Comparison of ENCODE assay signal across 18 cellular contexts in genomic region chr1:175174273-175174672, GRCh38. TPM values are rescaled to one million over a fixed set of nuclear protein-coding genes. Genes with fewer than 3 reads are reported as not detected.
DNase-seq lines count a peak whose midpoint lies in the region; ATAC-seq and TF ChIP-seq lines count a peak whose summit lies in the region.
"Had no signal": no experiment of that assay in that cellular context is flagged by ENCODE, and none has a peak within 500 bp of the region (broad histone marks: within the 10 kb centered on the region; RNA-seq: fewer than 3 reads in every experiment).

No MANE protein-coding gene starts in this region.

- H3F3A ChIP-seq in smooth muscle cell (ENCODE audit: low read depth), result no peaks in the 10 kb centered on the region

- H3K4me1 Mint-ChIP-seq in activated CD8-positive, alpha-beta T cell treated with anti-CD3 and anti-CD28 coated beads, Interleukin-2, amount 10 ng/mL, durations not matched to agents 7 days and 5 days (ENCODE audit: low read depth), result peaks cover 45% of the 10 kb centered on the region
- peaks cover 47% of the 10 kb centered on the region for H3K4me1 Mint-ChIP-seq in activated CD8-positive, alpha-beta T cell treated with anti-CD3 and anti-CD28 coated beads for 36 hours (ENCODE audit: low read depth)

- H3K9me3 Mint-ChIP-seq in activated CD8-positive, alpha-beta T cell treated with anti-CD3 and anti-CD28 coated beads, Interleukin-2, amount 10 ng/mL, durations not matched to agents 7 days and 5 days (ENCODE audit: insufficient read depth), result no peaks in the 10 kb centered on the region
- no peaks in the 10 kb centered on the region for H3K9me3 Mint-ChIP-seq in activated CD8-positive, alpha-beta T cell treated with anti-CD3 and anti-CD28 coated beads for 36 hours

- H3K27ac Mint-ChIP-seq in activated CD8-positive, alpha-beta T cell treated with anti-CD3 and anti-CD28 coated beads, Interleukin-2, amount 10 ng/mL, durations not matched to agents 7 days and 5 days, result peak overlapping the region; percentile 43
- H3K27ac Mint-ChIP-seq in activated CD8-positive, alpha-beta T cell treated with anti-CD3 and anti-CD28 coated beads for 36 hours, result no peak overlapping the region

- no peaks in the 10 kb centered on the region for H3K27me3 Mint-ChIP-seq in activated CD8-positive, alpha-beta T cell treated with anti-CD3 and anti-CD28 coated beads, Interleukin-2, amount 10 ng/mL, durations not matched to agents 7 days and 5 days (ENCODE audit: low read depth)
- H3K27me3 Mint-ChIP-seq in activated CD8-positive, alpha-beta T cell treated with anti-CD3 and anti-CD28 coated beads for 36 hours, result no peaks in the 10 kb centered on the region

- ATAC-seq in activated CD8-positive, alpha-beta T cell treated with anti-CD3 and anti-CD28 coated beads, Interleukin-2, amount 10 ng/mL, durations not matched to agents 7 days and 5 days, result no peak
- ATAC-seq in activated CD8-positive, alpha-beta T cell treated with anti-CD3 and anti-CD28 coated beads for 36 hours, result no peak
- ATAC-seq in HG02798 (IDR thresholded peaks at IDR 0.05; ENCODE audit: poor library complexity, unreplicated experiment) (peak; percentile 3), GM18517 (IDR thresholded peaks at IDR 0.05; ENCODE audit: unreplicated experiment) (no peak), GM19035 (IDR thresholded peaks at IDR 0.05; ENCODE audit: unreplicated experiment) (no peak)
- ATAC-seq: pancreas; stimulated activated naive CD8-positive, alpha-beta T cell treated with anti-CD3 and anti-CD28 coated beads, Interleukin-15, Interleukin-2, amounts not matched to agents 100 U/mL and 50 U/mL, for 24 hours had no signal

- TF ChIP-seq CTCF in activated CD8-positive, alpha-beta T cell treated with anti-CD3 and anti-CD28 coated beads for 36 hours (IDR thresholded peaks at IDR 0.05), result no peak
- TF ChIP-seq CTCF in OCI-LY7 (conservative IDR thresholded peaks at IDR 0.05; ENCODE audit: low read length) (no peak), smooth muscle cell (IDR thresholded peaks at IDR 0.05; ENCODE audit: borderline replicate concordance, insufficient read depth, poor library complexity, severe bottlenecking) (no peak)

- H3K9me2 ChIP-seq in OCI-LY7 (ENCODE audit: insufficient read depth, low read length), result no peaks in the 10 kb centered on the region

- H3K27ac ChIP-seq in OCI-LY7 (ENCODE audit: low read depth, low read length, poor library complexity, severe bottlenecking), result peak overlapping the region; percentile 27
- H3K27ac ChIP-seq in smooth muscle cell (ENCODE audit: low read depth), result peak overlapping the region; percentile 57
- H3K27ac ChIP-seq: left ventricle myocardium inferior, pancreas had no signal

- H4K20me1 ChIP-seq in OCI-LY7 (ENCODE audit: insufficient read depth, low read length), result peaks cover 4% of the 10 kb centered on the region; the same call in 1 of the 2 replicates
- no peaks in the 10 kb centered on the region for H4K20me1 ChIP-seq in smooth muscle cell (ENCODE audit: low read depth)

- H3K4me1 ChIP-seq in OCI-LY7 (ENCODE audit: insufficient read depth, low read length, poor library complexity, severe bottlenecking) (peaks cover 42% of the 10 kb centered on the region), smooth muscle cell (ENCODE audit: low read depth) (no peaks in the 10 kb centered on the region)

- CTCF ChIA-PET in activated CD8-positive, alpha-beta T cell treated with anti-CD3 and anti-CD28 coated beads, Interleukin-2, amount 10 ng/mL, durations not matched to agents 7 days and 5 days (lab: Charles Lee), result interaction anchor here (0.7 to 2.3 kb wide), 8 partner anchors 10 to 143 kb away, joined by 3 to 12 read pairs (median 4); no protein-coding TSS in a partner anchor
- CTCF ChIA-PET in activated CD8-positive, alpha-beta T cell treated with anti-CD3 and anti-CD28 coated beads for 36 hours (lab: Charles Lee), result interaction anchor here (0.6 to 7.1 kb wide), 9 partner anchors 9 to 161 kb away, joined by 3 to 34 read pairs (median 3); no protein-coding TSS in a partner anchor
- CTCF ChIA-PET in OCI-LY7 (lab: Charles Lee; ENCODE audit: unreplicated experiment), result interaction anchor here (0.7 to 1.9 kb wide), 4 partner anchors 13 to 43 kb away, joined by 3 to 6 read pairs (median 4); no protein-coding TSS in a partner anchor

- BruUV-seq in OCI-LY7 (replicated peaks; lab: Mats Ljungman, UMichigan), result no TSS peak

- H3K4me3 ChIP-seq in OCI-LY7 (ENCODE audit: low read depth, low read length, poor library complexity, severe bottlenecking) (no peak overlapping the region), smooth muscle cell (no peak overlapping the region)
- H3K4me3 ChIP-seq: left ventricle myocardium inferior, pancreas, upper lobe of left lung had no signal

- H3K4me2 ChIP-seq in OCI-LY7 (ENCODE audit: low read length) (peak overlapping the region; percentile 52), smooth muscle cell (peak overlapping the region; percentile 22)

- H3K36me3 Mint-ChIP-seq in activated CD8-positive, alpha-beta T cell treated with anti-CD3 and anti-CD28 coated beads, Interleukin-2, amount 10 ng/mL, durations not matched to agents 7 days and 5 days (ENCODE audit: low read depth), result peaks cover 68% of the 10 kb centered on the region
- peaks cover 24% of the 10 kb centered on the region for H3K36me3 Mint-ChIP-seq in activated CD8-positive, alpha-beta T cell treated with anti-CD3 and anti-CD28 coated beads for 36 hours (ENCODE audit: low read depth)

- no peak overlapping the region for H3K4me3 Mint-ChIP-seq in activated CD8-positive, alpha-beta T cell treated with anti-CD3 and anti-CD28 coated beads, Interleukin-2, amount 10 ng/mL, durations not matched to agents 7 days and 5 days
- no peak overlapping the region for H3K4me3 Mint-ChIP-seq in activated CD8-positive, alpha-beta T cell treated with anti-CD3 and anti-CD28 coated beads for 36 hours

- peaks cover 93% of the 10 kb centered on the region for H3K36me3 ChIP-seq in OCI-LY7 (ENCODE audit: insufficient read depth, low read length)
- no peaks in the 10 kb centered on the region for H3K36me3 ChIP-seq in smooth muscle cell (ENCODE audit: low read depth)

- H2AFZ ChIP-seq in OCI-LY7 (ENCODE audit: low read length) (no peak overlapping the region), smooth muscle cell (ENCODE audit: low read depth) (no peak overlapping the region)

- peaks cover 77% of the 10 kb centered on the region; the same call in 1 of the 2 replicates for H3K79me2 ChIP-seq in OCI-LY7 (ENCODE audit: insufficient read depth, low read depth, low read length)
- H3K79me2 ChIP-seq in smooth muscle cell (ENCODE audit: low read depth), result no peaks in the 10 kb centered on the region

- DNase-seq in activated CD8-positive, alpha-beta T cell treated with anti-CD3 and anti-CD28 coated beads, Interleukin-2, amount 10 ng/mL, durations not matched to agents 7 days and 5 days, result no peak
- DNase-seq in activated CD8-positive, alpha-beta T cell treated with anti-CD3 and anti-CD28 coated beads for 36 hours, result no peak
- DNase-seq in OCI-LY7 (ENCODE audit: low spot score) (no peak), smooth muscle cell (lab: John Stamatoyannopoulos, UW; ENCODE audit: unreplicated experiment) (no peak)
- no peak for DNase-seq in stimulated activated CD8-positive, alpha-beta memory T cell treated with anti-CD3 and anti-CD28 coated beads, Interleukin-4, amount 100 ng/mL, for 48 hours
- DNase-seq: activated CD4-positive, alpha-beta T cell treated with anti-CD3 and anti-CD28 coated beads for 48 hours; left ventricle myocardium inferior; NCI-H1092; NCI-H2107; pancreas; RPMI8226; small intestine; stimulated activated naive CD8-positive, alpha-beta T cell treated with anti-CD3 and anti-CD28 coated beads, Interleukin-15, Interleukin-2, amounts not matched to agents 100 U/mL and 50 U/mL, for 24 hours; upper lobe of left lung had no signal

- intact Hi-C loops in activated CD8-positive, alpha-beta T cell treated with anti-CD3 and anti-CD28 coated beads for 36 hours (cut with micrococcal nuclease), result loop anchor here (10.0 kb wide), 1 partner anchor 71 kb away; no protein-coding TSS in a partner anchor
- intact Hi-C loops in OCI-LY7 (cut with micrococcal nuclease; ENCODE audit: unreplicated experiment), result no loop called here

- POLR2A ChIA-PET in activated CD8-positive, alpha-beta T cell treated with anti-CD3 and anti-CD28 coated beads, Interleukin-2, amount 10 ng/mL, durations not matched to agents 7 days and 5 days (lab: Charles Lee), result interaction anchor here (0.6 to 1.7 kb wide), 3 partner anchors 9 to 1004 kb away, joined by 3 to 9 read pairs (median 3); no protein-coding TSS in a partner anchor
- POLR2A ChIA-PET in activated CD8-positive, alpha-beta T cell treated with anti-CD3 and anti-CD28 coated beads for 36 hours (lab: Charles Lee), result interaction anchor here (1.9 kb wide), 1 partner anchor 15 kb away, joined by 5 read pairs; no protein-coding TSS in a partner anchor
- POLR2A ChIA-PET in OCI-LY7 (lab: Charles Lee), result interaction anchor here (0.7 to 2.2 kb wide), 12 partner anchors 9 to 139 kb away, joined by 3 to 7 read pairs (median 4); no protein-coding TSS in a partner anchor

- H3K9ac ChIP-seq in smooth muscle cell (ENCODE audit: low read depth), result no peak overlapping the region

- H3K9me3 ChIP-seq in OCI-LY7 (ENCODE audit: low read length), result peaks cover 3% of the 10 kb centered on the region; the same call in 1 of the 2 replicates
- no peaks in the 10 kb centered on the region for H3K9me3 ChIP-seq in smooth muscle cell (replicated peaks; ENCODE audit: low read depth)
- H3K9me3 ChIP-seq: left ventricle myocardium inferior, pancreas, upper lobe of left lung had no signal

- no peaks in the 10 kb centered on the region for H3K27me3 ChIP-seq in smooth muscle cell (ENCODE audit: low read depth)
- H3K27me3 ChIP-seq: pancreas, upper lobe of left lung had no signal

RNA-seq across cellular contexts. Expression of gene KIAA0040, which starts 18.3 kb away (rescaled TPM):
- total RNA-seq in activated CD8-positive, alpha-beta T cell treated with anti-CD3 and anti-CD28 coated beads, Interleukin-2, amount 10 ng/mL, durations not matched to agents 7 days and 5 days, result 10 to 100 TPM; 50.8 to 51.0 TPM
- 10 to 100 TPM; 20.8 to 21.1 TPM for total RNA-seq in activated CD8-positive, alpha-beta T cell treated with anti-CD3 and anti-CD28 coated beads for 36 hours
- total RNA-seq in OCI-LY7 (2014; rRNA removed; shearing (Covaris generic)), result 54.7 and 57.9 TPM in 2 replicates
- total RNA-seq in OCI-LY7 (2022) (50.2 and 61.1 TPM in 2 replicates), smooth muscle cell (7.2 and 8.9 TPM in 2 replicates)
- 3.8 and 8.4 TPM in 2 replicates for polyA plus RNA-seq in smooth muscle cell
- total RNA-seq: myocyte had no signal
